ENCODE assay signal across 9 cellular contexts in genomic region chr7:17041324-17041723, GRCh38.
A peak's percentile ranks its signal among the peaks of the same experiment; 100 is the strongest.
DNase-seq lines count a peak whose midpoint lies in the region; ATAC-seq and TF ChIP-seq lines count a peak whose summit lies in the region.
"Had no signal": no experiment of that assay in that cellular context is flagged by ENCODE, and none has a peak within 500 bp of the region (broad histone marks: within the 10 kb centered on the region; RNA-seq: fewer than 3 reads in every experiment).

No MANE protein-coding gene starts in this region.

- H3K36me3 ChIP-seq in Loucy (ENCODE audit: insufficient read depth, low read length) (no peaks in the 10 kb centered on the region), liver (ENCODE audit: control insufficient read depth in 4 of 4, insufficient read depth in 3 of 4, low read depth in 1 of 4, low read length in 3 of 4) (no peaks in the 10 kb centered on the region), Caco-2 (ENCODE audit: control insufficient read depth, insufficient read depth, low read length) (no peaks in the 10 kb centered on the region)
- no peaks in the 10 kb centered on the region for H3K36me3 ChIP-seq in CD8-positive, alpha-beta T cell (ENCODE audit: insufficient read depth, low read length)

- peak overlapping the region; percentile 47 for H3K27ac Mint-ChIP-seq in activated naive CD8-positive, alpha-beta T cell treated with anti-CD3 and anti-CD28 coated beads, Interleukin-2, amount 50 U/mL, for 24 hours
- H3K27ac Mint-ChIP-seq in immature natural killer cell (no peak overlapping the region), Caco-2 (ENCODE audit: unreplicated experiment) (no peak overlapping the region)
- no peak overlapping the region for H3K27ac Mint-ChIP-seq in CD8-positive, alpha-beta T cell
- H3K27ac Mint-ChIP-seq: naive B cell had no signal

- H3K27me3 ChIP-seq in Loucy (ENCODE audit: insufficient read depth, low read length, poor library complexity, severe bottlenecking) (no peaks in the 10 kb centered on the region), liver (ENCODE audit: control insufficient read depth in 4 of 4, insufficient read depth in 4 of 4, low read length in 3 of 4) (no peaks in the 10 kb centered on the region), Caco-2 (replicated peaks; ENCODE audit: control insufficient read depth, insufficient read depth, low read length) (no peaks in the 10 kb centered on the region)
- no peaks in the 10 kb centered on the region for H3K27me3 ChIP-seq in CD8-positive, alpha-beta T cell (ENCODE audit: insufficient read depth, low read length)

- CTCF ChIA-PET in Caco-2 (lab: Charles Lee) = no interaction called here
- CTCF ChIA-PET in CD8-positive, alpha-beta T cell (lab: Charles Lee) = no interaction called here

- H3K9me3 Mint-ChIP-seq in activated naive CD8-positive, alpha-beta T cell treated with anti-CD3 and anti-CD28 coated beads, Interleukin-2, amount 50 U/mL, for 24 hours = no peaks in the 10 kb centered on the region
- H3K9me3 Mint-ChIP-seq in immature natural killer cell = no peaks in the 10 kb centered on the region
- no peaks in the 10 kb centered on the region for H3K9me3 Mint-ChIP-seq in Caco-2 (ENCODE audit: unreplicated experiment)
- no peaks in the 10 kb centered on the region for H3K9me3 Mint-ChIP-seq in CD8-positive, alpha-beta T cell

- intact Hi-C loops in Caco-2 (cut with micrococcal nuclease; ENCODE audit: unreplicated experiment) = no loop called here
- intact Hi-C loops in CD8-positive, alpha-beta T cell (cut with DNase I, micrococcal nuclease) = no loop called here

- no peaks in the 10 kb centered on the region for H4K20me1 ChIP-seq in Loucy (ENCODE audit: insufficient read depth, low read length, poor library complexity, severe bottlenecking)

- H3K27ac ChIP-seq in liver (ENCODE audit: low read depth in 1 of 2, low read length in 2 of 2) = peak overlapping the region in 1 of 2 donors; percentile 28
- no peak overlapping the region for H3K27ac ChIP-seq in CD8-positive, alpha-beta T cell (ENCODE audit: low read depth, low read length)

- peaks cover 7% of the 10 kb centered on the region for H3K27me3 Mint-ChIP-seq in activated naive CD8-positive, alpha-beta T cell treated with anti-CD3 and anti-CD28 coated beads, Interleukin-2, amount 50 U/mL, for 24 hours
- peaks cover 0 to 4% (median 0%) of the 10 kb centered on the region in 3 donors for H3K27me3 Mint-ChIP-seq in immature natural killer cell (ENCODE audit: low read depth in 3 of 3)
- H3K27me3 Mint-ChIP-seq in Caco-2 (ENCODE audit: insufficient read depth, unreplicated experiment) = no peaks in the 10 kb centered on the region
- H3K27me3 Mint-ChIP-seq in CD8-positive, alpha-beta T cell (ENCODE audit: low read depth) = peaks cover 2% of the 10 kb centered on the region

- peak; percentile 87 to 95 for DNase-seq in AML-193 (lab: John Stamatoyannopoulos, UW)
- no peak for DNase-seq in activated naive CD8-positive, alpha-beta T cell treated with anti-CD3 and anti-CD28 coated beads, Interleukin-2, amount 50 U/mL, for 24 hours
- DNase-seq in immature natural killer cell = no peak
- no peak for DNase-seq in Caco-2
- DNase-seq in SK-N-DZ (ENCODE audit: low spot score) = no peak
- DNase-seq in CD8-positive, alpha-beta T cell = no peak
- DNase-seq: naive B cell had no signal

- no peaks in the 10 kb centered on the region for H3K36me3 Mint-ChIP-seq in activated naive CD8-positive, alpha-beta T cell treated with anti-CD3 and anti-CD28 coated beads, Interleukin-2, amount 50 U/mL, for 24 hours (ENCODE audit: low read depth)
- H3K36me3 Mint-ChIP-seq in immature natural killer cell = peaks cover 0 to 5% (median 0%) of the 10 kb centered on the region in 3 donors
- no peaks in the 10 kb centered on the region for H3K36me3 Mint-ChIP-seq in Caco-2 (ENCODE audit: insufficient read depth, unreplicated experiment)
- no peaks in the 10 kb centered on the region for H3K36me3 Mint-ChIP-seq in CD8-positive, alpha-beta T cell
- H3K36me3 Mint-ChIP-seq: naive B cell had no signal

- no peaks in the 10 kb centered on the region for H3K79me2 ChIP-seq in Loucy (ENCODE audit: insufficient read depth, low read length)

- POLR2A ChIA-PET in Caco-2 (lab: Charles Lee) = no interaction called here
- POLR2A ChIA-PET in CD8-positive, alpha-beta T cell (lab: Charles Lee) = no interaction called here

- H3K9ac ChIP-seq in Loucy (ENCODE audit: low read depth, low read length, poor library complexity, severe bottlenecking) (no peak overlapping the region), liver (ENCODE audit: low read depth in 1 of 2, low read length in 2 of 2) (no peak overlapping the region)

- TF ChIP-seq RAD21 in liver (IDR thresholded peaks at IDR 0.05) = peak in 1 of 2 donors; percentile 21

- H2AFZ ChIP-seq in Loucy (ENCODE audit: low read length) = peak overlapping the region; percentile 68

- peak overlapping the region; percentile 14 for H3K4me2 ChIP-seq in Loucy (ENCODE audit: low read depth, low read length, poor library complexity, severe bottlenecking)

- no TSS peak for BruUV-seq in Caco-2 (replicated peaks; lab: Mats Ljungman, UMichigan)

- H3F3A ChIP-seq in Loucy (ENCODE audit: low read depth) = no peaks in the 10 kb centered on the region

- TF ChIP-seq CTCF in Loucy (conservative IDR thresholded peaks at IDR 0.05; ENCODE audit: low read length) (no peak), liver (IDR thresholded peaks at IDR 0.05; ENCODE audit: low read depth, low read length, missing input control) (no peak), Caco-2 (IDR thresholded peaks at IDR 0.05; ENCODE audit: insufficient read depth in 1 of 2, low read depth in 1 of 2, low read length in 1 of 2, severe bottlenecking in 1 of 2, unreplicated experiment in 1 of 2) (no peak)
- TF ChIP-seq CTCF in CD8-positive, alpha-beta T cell (IDR thresholded peaks at IDR 0.05) = no peak

- no peak for ATAC-seq in activated naive CD8-positive, alpha-beta T cell treated with anti-CD3 and anti-CD28 coated beads, Interleukin-2, amount 50 U/mL, for 24 hours
- ATAC-seq in CD8-positive, alpha-beta T cell = no peak

- H3K4me1 ChIP-seq in Loucy (ENCODE audit: insufficient read depth, low read length, poor library complexity, severe bottlenecking) = peaks cover 44% of the 10 kb centered on the region
- H3K4me1 ChIP-seq in liver (ENCODE audit: control insufficient read depth in 4 of 4, insufficient read depth in 4 of 4, low read length in 3 of 4) = peaks cover 0 to 5% (median under 1%) of the 10 kb centered on the region in 4 donors
- H3K4me1 ChIP-seq in Caco-2 = peaks cover 20% of the 10 kb centered on the region
- H3K4me1 ChIP-seq in CD8-positive, alpha-beta T cell (ENCODE audit: insufficient read depth, low read length) = no peaks in the 10 kb centered on the region

- 21% methylated on average over 2 of the region's 2 CpGs for WGBS in liver

- no peak overlapping the region for H3K4me3 Mint-ChIP-seq in activated naive CD8-positive, alpha-beta T cell treated with anti-CD3 and anti-CD28 coated beads, Interleukin-2, amount 50 U/mL, for 24 hours
- H3K4me3 Mint-ChIP-seq in immature natural killer cell (no peak overlapping the region), Caco-2 (ENCODE audit: unreplicated experiment) (no peak overlapping the region)
- H3K4me3 Mint-ChIP-seq in CD8-positive, alpha-beta T cell = no peak overlapping the region
- H3K4me3 Mint-ChIP-seq: naive B cell had no signal

- H3K4me3 ChIP-seq in Loucy (ENCODE audit: low read length, poor library complexity, severe bottlenecking) (no peak overlapping the region), liver (ENCODE audit: low read depth in 1 of 3, low read length in 3 of 3) (no peak overlapping the region), Caco-2 (ENCODE audit: low read depth, low read length) (no peak overlapping the region)
- no peak overlapping the region for H3K4me3 ChIP-seq in CD8-positive, alpha-beta T cell (ENCODE audit: low read depth, low read length)

- H3K9me3 ChIP-seq in Loucy (ENCODE audit: insufficient read depth, low read depth, low read length) (no peaks in the 10 kb centered on the region), liver (ENCODE audit: control insufficient read depth in 4 of 4, low read length in 3 of 4) (no peaks in the 10 kb centered on the region), Caco-2 (no peaks in the 10 kb centered on the region)
- no peaks in the 10 kb centered on the region for H3K9me3 ChIP-seq in CD8-positive, alpha-beta T cell (ENCODE audit: low read length)

- H3K4me1 Mint-ChIP-seq in activated naive CD8-positive, alpha-beta T cell treated with anti-CD3 and anti-CD28 coated beads, Interleukin-2, amount 50 U/mL, for 24 hours = peaks cover 37% of the 10 kb centered on the region
- H3K4me1 Mint-ChIP-seq in immature natural killer cell (peaks cover 47 to 66% of the 10 kb centered on the region in 2 donors), Caco-2 (ENCODE audit: low read depth, unreplicated experiment) (peaks cover 27% of the 10 kb centered on the region)
- H3K4me1 Mint-ChIP-seq in CD8-positive, alpha-beta T cell (ENCODE audit: low read depth) = peaks cover 8% of the 10 kb centered on the region

- H3K9me2 ChIP-seq in Loucy (replicated peaks; ENCODE audit: low read depth, low read length) = no peaks in the 10 kb centered on the region

TF ChIP-seq in liver, 16 proteins besides CTCF, POLR2A, EP300 and RAD21:
- TF ChIP-seq GABPA (IDR thresholded peaks at IDR 0.05 in 1 of 2, conservative IDR thresholded peaks at IDR 0.05 in 1 of 2) = peak in 1 of 2 donors; percentile 24
- peak; percentile 25 for TF ChIP-seq SP1 (IDR thresholded peaks at IDR 0.05)
- TF ChIP-seq, protein P1, sequence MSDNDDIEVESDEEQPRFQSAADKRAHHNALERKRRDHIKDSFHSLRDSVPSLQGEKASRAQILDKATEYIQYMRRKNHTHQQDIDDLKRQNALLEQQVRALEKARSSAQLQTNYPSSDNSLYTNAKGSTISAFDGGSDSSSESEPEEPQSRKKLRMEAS (IDR thresholded peaks at IDR 0.05) = no peak

Comparison
In these comparisons a context has a peak if more than half of its experiments do, and no peak if none do; other contexts are left out.
1. DNase-seq: peak in AML-193 (2 of 2); none in activated naive CD8-positive, alpha-beta T cell treated with anti-CD3 and anti-CD28 coated beads, Interleukin-2, amount 50 U/mL, for 24 hours (single experiment), immature natural killer cell (0 of 3), Caco-2 (0 of 2), SK-N-DZ (single experiment) and CD8-positive, alpha-beta T cell (0 of 7).